Comparison of ENCODE assay signal across 16 cellular contexts in genomic region chr20:32580608-32580969, GRCh38. TPM values are rescaled to one million over a fixed set of nuclear protein-coding genes. Genes with fewer than 3 reads are reported as not detected.
DNase-seq lines count a peak whose midpoint lies in the region; ATAC-seq lines count a peak whose summit lies in the region.
"Had no signal": no experiment of that assay in that cellular context is flagged by ENCODE, and none has a peak within 500 bp of the region (broad histone marks: within the 10 kb centered on the region; RNA-seq: fewer than 3 reads in every experiment).

No MANE protein-coding gene starts in this region.

- no peak overlapping the region for H3K4me3 Mint-ChIP-seq in stimulated activated naive CD8-positive, alpha-beta T cell treated with anti-CD3 and anti-CD28 coated beads, Interleukin-15, Interleukin-2, amounts not matched to agents 100 ng/mL and 50 ng/mL, for 24 hours
- H3K4me3 Mint-ChIP-seq in activated naive CD8-positive, alpha-beta T cell treated with anti-CD3 and anti-CD28 coated beads, Interleukin-2, amount 10 ng/mL, durations not matched to agents 7 days and 5 days, result peak overlapping the region; percentile 79
- peak overlapping the region in 9 of 10 donors; percentile 78 to 90 (median 84) for H3K4me3 Mint-ChIP-seq in naive thymus-derived CD4-positive, alpha-beta T cell

- H3K36me3 Mint-ChIP-seq in stimulated activated naive CD8-positive, alpha-beta T cell treated with anti-CD3 and anti-CD28 coated beads, Interleukin-15, Interleukin-2, amounts not matched to agents 100 ng/mL and 50 ng/mL, for 24 hours (ENCODE audit: low read depth), result no peaks in the 10 kb centered on the region
- no peaks in the 10 kb centered on the region for H3K36me3 Mint-ChIP-seq in activated naive CD8-positive, alpha-beta T cell treated with anti-CD3 and anti-CD28 coated beads, Interleukin-2, amount 10 ng/mL, durations not matched to agents 7 days and 5 days
- H3K36me3 Mint-ChIP-seq in naive thymus-derived CD4-positive, alpha-beta T cell, result no peaks in the 10 kb centered on the region

- H3K27ac Mint-ChIP-seq in stimulated activated naive CD8-positive, alpha-beta T cell treated with anti-CD3 and anti-CD28 coated beads, Interleukin-15, Interleukin-2, amounts not matched to agents 100 ng/mL and 50 ng/mL, for 24 hours, result peak overlapping the region; percentile 70
- no peak overlapping the region for H3K27ac Mint-ChIP-seq in activated naive CD8-positive, alpha-beta T cell treated with anti-CD3 and anti-CD28 coated beads, Interleukin-2, amount 10 ng/mL, durations not matched to agents 7 days and 5 days
- H3K27ac Mint-ChIP-seq in naive thymus-derived CD4-positive, alpha-beta T cell, result peak overlapping the region in 5 of 9 donors; percentile 88 to 96 (median 90)

- H3K4me3 ChIP-seq in naive thymus-derived CD4-positive, alpha-beta T cell (ENCODE audit: low read length), result no peak overlapping the region
- H3K4me3 ChIP-seq: thoracic aorta had no signal

- H3K9me3 Mint-ChIP-seq in stimulated activated naive CD8-positive, alpha-beta T cell treated with anti-CD3 and anti-CD28 coated beads, Interleukin-15, Interleukin-2, amounts not matched to agents 100 ng/mL and 50 ng/mL, for 24 hours, result no peaks in the 10 kb centered on the region
- H3K9me3 Mint-ChIP-seq in activated naive CD8-positive, alpha-beta T cell treated with anti-CD3 and anti-CD28 coated beads, Interleukin-2, amount 10 ng/mL, durations not matched to agents 7 days and 5 days, result no peaks in the 10 kb centered on the region
- no peaks in the 10 kb centered on the region for H3K9me3 Mint-ChIP-seq in naive thymus-derived CD4-positive, alpha-beta T cell

- H3K27ac ChIP-seq in naive thymus-derived CD4-positive, alpha-beta T cell (ENCODE audit: low read depth, low read length), result peak overlapping the region; percentile 70
- H3K27ac ChIP-seq: epithelial cell of prostate, foreskin keratinocyte, thoracic aorta had no signal

- H3K4me1 ChIP-seq in naive thymus-derived CD4-positive, alpha-beta T cell (ENCODE audit: control insufficient read depth in 2 of 2, insufficient read depth in 2 of 2, low read length in 2 of 2), result peaks cover 12 to 46% of the 10 kb centered on the region in 2 donors
- H3K4me1 ChIP-seq: foreskin keratinocyte had no signal

- no peak for ATAC-seq in stimulated activated naive CD8-positive, alpha-beta T cell treated with anti-CD3 and anti-CD28 coated beads, Interleukin-15, Interleukin-2, amounts not matched to agents 100 U/mL and 50 U/mL, for 24 hours
- no peak for ATAC-seq in activated naive CD8-positive, alpha-beta T cell treated with anti-CD3 and anti-CD28 coated beads, Interleukin-2, amount 10 ng/mL, durations not matched to agents 7 days and 5 days (ENCODE audit: low read depth)
- no peak for ATAC-seq in naive thymus-derived CD4-positive, alpha-beta T cell
- no peak for ATAC-seq in HG03135 (IDR thresholded peaks at IDR 0.05; ENCODE audit: unreplicated experiment)
- ATAC-seq in HG02852 (IDR thresholded peaks at IDR 0.05; ENCODE audit: unreplicated experiment), result no peak
- ATAC-seq in GM19023 (IDR thresholded peaks at IDR 0.05; ENCODE audit: unreplicated experiment), result no peak
- ATAC-seq: foreskin keratinocyte had no signal

- no peaks in the 10 kb centered on the region for H3K9me3 ChIP-seq in naive thymus-derived CD4-positive, alpha-beta T cell (ENCODE audit: control insufficient read depth in 2 of 3, low read length in 3 of 3)
- H3K9me3 ChIP-seq: thoracic aorta had no signal

- no peaks in the 10 kb centered on the region for H3K27me3 ChIP-seq in naive thymus-derived CD4-positive, alpha-beta T cell (ENCODE audit: control insufficient read depth in 2 of 2, insufficient read depth in 2 of 2, low read length in 2 of 2)

- DNase-seq in stimulated activated naive CD8-positive, alpha-beta T cell treated with anti-CD3 and anti-CD28 coated beads, Interleukin-15, Interleukin-2, amounts not matched to agents 100 U/mL and 50 U/mL, for 24 hours, result no peak
- DNase-seq in activated naive CD8-positive, alpha-beta T cell treated with anti-CD3 and anti-CD28 coated beads, Interleukin-2, amount 10 ng/mL, durations not matched to agents 7 days and 5 days, result no peak
- no peak for DNase-seq in naive thymus-derived CD4-positive, alpha-beta T cell
- no peak for DNase-seq in cerebellar nuclear complex (lab: John Stamatoyannopoulos, UW)
- DNase-seq: activated CD8-positive, alpha-beta memory T cell treated with anti-CD3 and anti-CD28 coated beads, Interleukin-2, amount 50 U/mL, for 4 hours; cortex of kidney; foreskin keratinocyte; left cardiac atrium; NCI-H1417 treated with DMSO at 0.1 percent for 48 hours; RPMI8226 had no signal

- peaks cover 47% of the 10 kb centered on the region for H3K4me1 Mint-ChIP-seq in stimulated activated naive CD8-positive, alpha-beta T cell treated with anti-CD3 and anti-CD28 coated beads, Interleukin-15, Interleukin-2, amounts not matched to agents 100 ng/mL and 50 ng/mL, for 24 hours (ENCODE audit: low read depth)
- peaks cover 25% of the 10 kb centered on the region for H3K4me1 Mint-ChIP-seq in activated naive CD8-positive, alpha-beta T cell treated with anti-CD3 and anti-CD28 coated beads, Interleukin-2, amount 10 ng/mL, durations not matched to agents 7 days and 5 days
- H3K4me1 Mint-ChIP-seq in naive thymus-derived CD4-positive, alpha-beta T cell, result peaks cover under 1 to 53% (median 34%) of the 10 kb centered on the region in 7 donors

- CTCF ChIA-PET in naive thymus-derived CD4-positive, alpha-beta T cell (lab: Charles Lee), result interaction anchor here (0.7 to 2.9 kb wide), 2 partner anchors 40 to 57 kb away, joined by 3 to 14 read pairs; no protein-coding TSS in a partner anchor

- H3K27me3 Mint-ChIP-seq in stimulated activated naive CD8-positive, alpha-beta T cell treated with anti-CD3 and anti-CD28 coated beads, Interleukin-15, Interleukin-2, amounts not matched to agents 100 ng/mL and 50 ng/mL, for 24 hours, result no peaks in the 10 kb centered on the region
- H3K27me3 Mint-ChIP-seq in activated naive CD8-positive, alpha-beta T cell treated with anti-CD3 and anti-CD28 coated beads, Interleukin-2, amount 10 ng/mL, durations not matched to agents 7 days and 5 days, result peaks cover under 1% of the 10 kb centered on the region
- H3K27me3 Mint-ChIP-seq in naive thymus-derived CD4-positive, alpha-beta T cell, result peaks cover 0 to 3% (median 0%) of the 10 kb centered on the region in 5 donors

- POLR2A ChIA-PET in activated naive CD8-positive, alpha-beta T cell treated with anti-CD3 and anti-CD28 coated beads, Interleukin-2, amount 10 ng/mL, durations not matched to agents 7 days and 5 days (lab: Charles Lee), result interaction anchor here (1.5 to 3.1 kb wide), 3 partner anchors 41 to 53 kb away, joined by 3 to 27 read pairs (median 17); no protein-coding TSS in a partner anchor
- POLR2A ChIA-PET in naive thymus-derived CD4-positive, alpha-beta T cell (lab: Charles Lee), result interaction anchor here (0.7 to 2.5 kb wide), 9 partner anchors 9 to 58 kb away, joined by 3 to 31 read pairs (median 4); no protein-coding TSS in a partner anchor

- peaks cover 0 to 3% (median 0%) of the 10 kb centered on the region in 3 experiments for H3K36me3 ChIP-seq in naive thymus-derived CD4-positive, alpha-beta T cell (ENCODE audit: control insufficient read depth in 2 of 3, insufficient read depth in 3 of 3, low read length in 3 of 3)
- H3K36me3 ChIP-seq: thoracic aorta had no signal

- intact Hi-C loops in naive thymus-derived CD4-positive, alpha-beta T cell (cut with micrococcal nuclease), result loop anchor here in 1 of 2 donors (2.0 to 5.0 kb wide), 3 partner anchors 18 to 223 kb away; partner anchors contain the start of gene ASXL1

RNA-seq across cellular contexts. Expression of gene NOL4L, which starts 4.5 kb away (rescaled TPM):
- total RNA-seq in activated naive CD8-positive, alpha-beta T cell treated with anti-CD3 and anti-CD28 coated beads, Interleukin-2, amount 10 ng/mL, durations not matched to agents 7 days and 5 days, result 10 to 100 TPM; 39.1 to 41.1 TPM
- total RNA-seq in naive thymus-derived CD4-positive, alpha-beta T cell, result 10 to 100 TPM; 29.4 to 81.9 (median 74.6) TPM
- 10 to 100 TPM; 17.3 to 23.5 TPM for polyA plus RNA-seq in naive thymus-derived CD4-positive, alpha-beta T cell
